30 cellular contexts compared by ENCODE assay signal in the genomic region with DNA sequence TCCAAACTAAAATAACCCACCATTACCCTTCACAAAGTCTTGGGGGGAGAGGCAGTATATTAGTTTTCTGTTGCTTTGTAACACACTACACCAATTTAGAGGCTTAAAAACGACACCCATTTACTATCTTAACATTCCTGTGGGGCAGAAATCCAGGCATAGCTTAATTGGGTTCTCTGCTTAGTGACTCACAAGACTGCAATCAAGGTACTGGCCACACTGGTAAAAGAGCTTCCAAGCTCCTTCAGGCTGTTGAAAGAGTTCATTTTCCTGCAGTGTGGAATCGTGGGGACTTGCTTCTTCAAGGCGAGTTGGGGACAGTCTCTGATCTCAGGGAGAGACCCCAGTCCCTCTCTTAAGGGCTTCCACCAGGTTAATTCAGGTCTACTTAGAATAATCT.
DNase-seq lines count a peak whose midpoint lies in the region; ATAC-seq, FAIRE-seq and TF ChIP-seq lines count a peak whose summit lies in the region.
"Had no signal": no experiment of that assay in that cellular context is flagged by ENCODE, and none has a peak within 500 bp of the region (broad histone marks: within the 10 kb centered on the region; RNA-seq: fewer than 3 reads in every experiment).

No MANE protein-coding gene starts in this region.

- H3K27me3 Mint-ChIP-seq in endothelial cell (ENCODE audit: unreplicated experiment), result no peaks in the 10 kb centered on the region

- no peak for FAIRE-seq in urothelium cell line (lab: Jason Lieb, UNC)

- H3K27me3 ChIP-seq in RWPE2 (ENCODE audit: insufficient read depth, poor library complexity, severe bottlenecking), result no peaks in the 10 kb centered on the region
- H3K27me3 ChIP-seq: heart left ventricle, right atrium auricular region, vagina had no signal

- TF ChIP-seq CTCF in RWPE2 (IDR thresholded peaks at IDR 0.05; ENCODE audit: poor library complexity, severe bottlenecking) (no peak), epithelial cell of proximal tubule (conservative IDR thresholded peaks at IDR 0.05; ENCODE audit: low read depth, low read length) (no peak), endothelial cell (IDR thresholded peaks at IDR 0.05; ENCODE audit: unreplicated experiment) (no peak)

- peak; percentile 46; the same call in 1 of the 3 replicates for ATAC-seq in RWPE2 (ENCODE audit: low read depth)
- ATAC-seq in GM18873 (IDR thresholded peaks at IDR 0.05; ENCODE audit: low FRiP score, unreplicated experiment), result no peak
- ATAC-seq: activated naive CD4-positive, alpha-beta T cell treated with anti-CD3 and anti-CD28 coated beads, Interleukin-2, amount 50 U/mL, for 72 hours; CD8-positive, alpha-beta T cell; heart left ventricle; left lobe of liver; naive thymus-derived CD8-positive, alpha-beta T cell; Right ventricle myocardium inferior had no signal

- no peak overlapping the region for H3K4me3 Mint-ChIP-seq in endothelial cell (ENCODE audit: unreplicated experiment)
- H3K4me3 Mint-ChIP-seq: activated B cell treated with CpG ODN at 0.5 μM for 24 hours; activated T-helper 1 cell treated with anti-CD3 and anti-CD28 coated beads, Interleukin-12 subunit alpha, Interleukin-12 subunit beta, Interleukin-2, Interleukin-4 antibody, amounts not matched to agents 30 ng/mL and 10 ng/mL and 1 ng/mL, durations not matched to agents 14 hours and 24 hours and 36 hours; CD8-positive, alpha-beta T cell; naive thymus-derived CD8-positive, alpha-beta T cell had no signal

- no peaks in the 10 kb centered on the region for H3K9me3 Mint-ChIP-seq in endothelial cell (ENCODE audit: unreplicated experiment)
- H3K9me3 Mint-ChIP-seq: activated B cell treated with CpG ODN at 0.5 μM for 24 hours; activated naive CD4-positive, alpha-beta T cell treated with anti-CD3 and anti-CD28 coated beads, Interleukin-2, amount 50 U/mL, for 72 hours; activated T-helper 1 cell treated with anti-CD3 and anti-CD28 coated beads, Interleukin-12 subunit alpha, Interleukin-12 subunit beta, Interleukin-2, Interleukin-4 antibody, amounts not matched to agents 30 ng/mL and 10 ng/mL and 1 ng/mL, durations not matched to agents 14 hours and 24 hours and 36 hours; CD8-positive, alpha-beta T cell; naive thymus-derived CD8-positive, alpha-beta T cell had no signal

- no peaks in the 10 kb centered on the region for H3K36me3 Mint-ChIP-seq in endothelial cell (ENCODE audit: low read depth, unreplicated experiment)
- H3K36me3 Mint-ChIP-seq: activated naive CD4-positive, alpha-beta T cell treated with anti-CD3 and anti-CD28 coated beads, Interleukin-2, amount 50 U/mL, for 72 hours; CD8-positive, alpha-beta T cell; naive thymus-derived CD8-positive, alpha-beta T cell had no signal

- H3K4me3 ChIP-seq in RWPE2 (ENCODE audit: severe bottlenecking), result no peak overlapping the region
- no peak overlapping the region for H3K4me3 ChIP-seq in epithelial cell of proximal tubule (ENCODE audit: low read depth, low read length)
- H3K4me3 ChIP-seq: heart left ventricle, right atrium auricular region, vagina had no signal

- no peaks in the 10 kb centered on the region for H3K9me3 ChIP-seq in RWPE2 (ENCODE audit: severe bottlenecking)
- H3K9me3 ChIP-seq: heart left ventricle, right atrium auricular region, vagina had no signal

- H3K4me1 Mint-ChIP-seq in endothelial cell (ENCODE audit: unreplicated experiment), result peaks cover 5% of the 10 kb centered on the region
- H3K4me1 Mint-ChIP-seq: activated B cell treated with CpG ODN at 0.5 μM for 24 hours; naive thymus-derived CD8-positive, alpha-beta T cell had no signal

- H3K27ac Mint-ChIP-seq in endothelial cell (ENCODE audit: unreplicated experiment), result no peak overlapping the region
- H3K27ac Mint-ChIP-seq: activated B cell treated with CpG ODN at 0.5 μM for 24 hours; activated naive CD4-positive, alpha-beta T cell treated with anti-CD3 and anti-CD28 coated beads, Interleukin-2, amount 50 U/mL, for 72 hours; activated T-helper 1 cell treated with anti-CD3 and anti-CD28 coated beads, Interleukin-12 subunit alpha, Interleukin-12 subunit beta, Interleukin-2, Interleukin-4 antibody, amounts not matched to agents 30 ng/mL and 10 ng/mL and 1 ng/mL, durations not matched to agents 14 hours and 24 hours and 36 hours; CD8-positive, alpha-beta T cell; naive thymus-derived CD8-positive, alpha-beta T cell had no signal

- DNase-seq in ELR (ENCODE audit: low read depth) (peak; percentile 52), RWPE2 (ENCODE audit: low spot score) (no peak), epithelial cell of proximal tubule (ENCODE audit: low read depth) (peak; percentile 1), urothelium cell line (ENCODE audit: low spot score) (peak; percentile 36), endothelial cell (ENCODE audit: low spot score) (no peak), NCI-H2227 (lab: John Stamatoyannopoulos, UW; ENCODE audit: unreplicated experiment) (no peak)
- DNase-seq: activated B cell treated with CpG ODN at 0.5 μM for 24 hours; activated CD4-positive, alpha-beta T cell treated with anti-CD3 and anti-CD28 coated beads, Interleukin-2, amount 50 U/mL, for 4 hours; CD8-positive, alpha-beta T cell; cerebellar nuclear complex; GDM1; H7; heart left ventricle; Kasumi-1; naive thymus-derived CD8-positive, alpha-beta T cell; NCI-H1092 treated with DMSO at 0.1 percent for 48 hours; NCI-H187 treated with DMSO at 0.1 percent for 48 hours; NCI-H226; NCI-H748 treated with DMSO at 0.1 percent for 48 hours; stimulated activated CD4-positive, alpha-beta T cell treated with anti-CD3 and anti-CD28 coated beads, Interleukin-4, amount 100 ng/mL, for 1 hour; stimulated activated naive CD4-positive, alpha-beta T cell; SW 1271 had no signal

- no peaks in the 10 kb centered on the region for H3K4me1 ChIP-seq in RWPE2 (ENCODE audit: insufficient read depth, poor library complexity, severe bottlenecking)
- H3K4me1 ChIP-seq: heart left ventricle, right atrium auricular region, vagina had no signal

- H3K36me3 ChIP-seq in RWPE2 (ENCODE audit: low read depth), result no peaks in the 10 kb centered on the region
- H3K36me3 ChIP-seq: heart left ventricle, right atrium auricular region, vagina had no signal

- no peak overlapping the region for H3K27ac ChIP-seq in RWPE2 (ENCODE audit: poor library complexity, severe bottlenecking)
- H3K27ac ChIP-seq: epithelial cell of prostate, heart left ventricle, right atrium auricular region, vagina had no signal

Comparison
In these comparisons a context has a peak if more than half of its experiments do, and no peak if none do; other contexts are left out.
1. DNase-seq: peak in ELR (single experiment), epithelial cell of proximal tubule (single experiment) and urothelium cell line (single experiment); none in RWPE2 (single experiment), endothelial cell (single experiment) and NCI-H2227 (single experiment).